Comparison of ENCODE assay signal across 1 cellular context in the genomic region with DNA sequence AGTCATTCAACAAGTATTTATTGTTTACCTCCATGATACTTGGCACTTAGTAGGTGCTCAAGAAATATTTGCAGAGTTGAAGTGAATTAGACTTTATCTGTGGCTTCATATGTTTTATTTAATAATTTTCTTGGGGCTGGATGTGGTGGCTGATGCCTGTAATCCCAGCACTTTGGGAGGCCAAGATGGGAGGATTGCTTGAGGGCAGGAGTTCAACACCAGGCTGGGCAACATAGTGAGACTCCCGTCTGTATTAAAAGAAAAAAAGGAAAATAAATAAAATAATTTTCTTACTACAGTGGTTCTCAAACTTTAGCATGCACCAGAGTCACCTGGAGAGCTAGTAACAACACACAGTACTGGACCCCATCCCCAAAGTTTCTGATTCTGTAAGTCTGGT.
TF ChIP-seq lines count a peak whose summit lies in the region.

No MANE protein-coding gene starts in this region.

TF ChIP-seq in GM12878, 131 proteins besides CTCF, POLR2A, EP300 and RAD21 (continued from another document):
- TF ChIP-seq, protein P1, sequence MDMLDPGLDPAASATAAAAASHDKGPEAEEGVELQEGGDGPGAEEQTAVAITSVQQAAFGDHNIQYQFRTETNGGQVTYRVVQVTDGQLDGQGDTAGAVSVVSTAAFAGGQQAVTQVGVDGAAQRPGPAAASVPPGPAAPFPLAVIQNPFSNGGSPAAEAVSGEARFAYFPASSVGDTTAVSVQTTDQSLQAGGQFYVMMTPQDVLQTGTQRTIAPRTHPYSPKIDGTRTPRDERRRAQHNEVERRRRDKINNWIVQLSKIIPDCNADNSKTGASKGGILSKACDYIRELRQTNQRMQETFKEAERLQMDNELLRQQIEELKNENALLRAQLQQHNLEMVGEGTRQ (IDR thresholded peaks at IDR 0.05; ENCODE audit: borderline replicate concordance, low read depth, low read length), result no peak
- TF ChIP-seq MYC (IDR thresholded peaks at IDR 0.05; ENCODE audit: insufficient read depth, insufficient read length, insufficient replicate concordance, low read length, severe bottlenecking) (no peak), SMAD5 (IDR thresholded peaks at IDR 0.05; ENCODE audit: low read depth) (no peak), NBN (IDR thresholded peaks at IDR 0.05) (no peak), DPF2 (IDR thresholded peaks at IDR 0.05) (no peak)
- TF ChIP-seq, protein P2, sequence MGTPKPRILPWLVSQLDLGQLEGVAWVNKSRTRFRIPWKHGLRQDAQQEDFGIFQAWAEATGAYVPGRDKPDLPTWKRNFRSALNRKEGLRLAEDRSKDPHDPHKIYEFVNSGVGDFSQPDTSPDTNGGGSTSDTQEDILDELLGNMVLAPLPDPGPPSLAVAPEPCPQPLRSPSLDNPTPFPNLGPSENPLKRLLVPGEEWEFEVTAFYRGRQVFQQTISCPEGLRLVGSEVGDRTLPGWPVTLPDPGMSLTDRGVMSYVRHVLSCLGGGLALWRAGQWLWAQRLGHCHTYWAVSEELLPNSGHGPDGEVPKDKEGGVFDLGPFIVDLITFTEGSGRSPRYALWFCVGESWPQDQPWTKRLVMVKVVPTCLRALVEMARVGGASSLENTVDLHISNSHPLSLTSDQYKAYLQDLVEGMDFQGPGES (IDR thresholded peaks at IDR 0.05), result no peak
- TF ChIP-seq, protein P3, sequence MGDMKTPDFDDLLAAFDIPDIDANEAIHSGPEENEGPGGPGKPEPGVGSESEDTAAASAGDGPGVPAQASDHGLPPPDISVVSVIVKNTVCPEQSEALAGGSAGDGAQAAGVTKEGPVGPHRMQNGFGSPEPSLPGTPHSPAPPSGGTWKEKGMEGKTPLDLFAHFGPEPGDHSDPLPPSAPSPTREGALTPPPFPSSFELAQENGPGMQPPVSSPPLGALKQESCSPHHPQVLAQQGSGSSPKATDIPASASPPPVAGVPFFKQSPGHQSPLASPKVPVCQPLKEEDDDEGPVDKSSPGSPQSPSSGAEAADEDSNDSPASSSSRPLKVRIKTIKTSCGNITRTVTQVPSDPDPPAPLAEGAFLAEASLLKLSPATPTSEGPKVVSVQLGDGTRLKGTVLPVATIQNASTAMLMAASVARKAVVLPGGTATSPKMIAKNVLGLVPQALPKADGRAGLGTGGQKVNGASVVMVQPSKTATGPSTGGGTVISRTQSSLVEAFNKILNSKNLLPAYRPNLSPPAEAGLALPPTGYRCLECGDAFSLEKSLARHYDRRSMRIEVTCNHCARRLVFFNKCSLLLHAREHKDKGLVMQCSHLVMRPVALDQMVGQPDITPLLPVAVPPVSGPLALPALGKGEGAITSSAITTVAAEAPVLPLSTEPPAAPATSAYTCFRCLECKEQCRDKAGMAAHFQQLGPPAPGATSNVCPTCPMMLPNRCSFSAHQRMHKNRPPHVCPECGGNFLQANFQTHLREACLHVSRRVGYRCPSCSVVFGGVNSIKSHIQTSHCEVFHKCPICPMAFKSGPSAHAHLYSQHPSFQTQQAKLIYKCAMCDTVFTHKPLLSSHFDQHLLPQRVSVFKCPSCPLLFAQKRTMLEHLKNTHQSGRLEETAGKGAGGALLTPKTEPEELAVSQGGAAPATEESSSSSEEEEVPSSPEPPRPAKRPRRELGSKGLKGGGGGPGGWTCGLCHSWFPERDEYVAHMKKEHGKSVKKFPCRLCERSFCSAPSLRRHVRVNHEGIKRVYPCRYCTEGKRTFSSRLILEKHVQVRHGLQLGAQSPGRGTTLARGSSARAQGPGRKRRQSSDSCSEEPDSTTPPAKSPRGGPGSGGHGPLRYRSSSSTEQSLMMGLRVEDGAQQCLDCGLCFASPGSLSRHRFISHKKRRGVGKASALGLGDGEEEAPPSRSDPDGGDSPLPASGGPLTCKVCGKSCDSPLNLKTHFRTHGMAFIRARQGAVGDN (IDR thresholded peaks at IDR 0.05), result no peak
